ENCODE assay signal across 11 cellular contexts in the genomic region with DNA sequence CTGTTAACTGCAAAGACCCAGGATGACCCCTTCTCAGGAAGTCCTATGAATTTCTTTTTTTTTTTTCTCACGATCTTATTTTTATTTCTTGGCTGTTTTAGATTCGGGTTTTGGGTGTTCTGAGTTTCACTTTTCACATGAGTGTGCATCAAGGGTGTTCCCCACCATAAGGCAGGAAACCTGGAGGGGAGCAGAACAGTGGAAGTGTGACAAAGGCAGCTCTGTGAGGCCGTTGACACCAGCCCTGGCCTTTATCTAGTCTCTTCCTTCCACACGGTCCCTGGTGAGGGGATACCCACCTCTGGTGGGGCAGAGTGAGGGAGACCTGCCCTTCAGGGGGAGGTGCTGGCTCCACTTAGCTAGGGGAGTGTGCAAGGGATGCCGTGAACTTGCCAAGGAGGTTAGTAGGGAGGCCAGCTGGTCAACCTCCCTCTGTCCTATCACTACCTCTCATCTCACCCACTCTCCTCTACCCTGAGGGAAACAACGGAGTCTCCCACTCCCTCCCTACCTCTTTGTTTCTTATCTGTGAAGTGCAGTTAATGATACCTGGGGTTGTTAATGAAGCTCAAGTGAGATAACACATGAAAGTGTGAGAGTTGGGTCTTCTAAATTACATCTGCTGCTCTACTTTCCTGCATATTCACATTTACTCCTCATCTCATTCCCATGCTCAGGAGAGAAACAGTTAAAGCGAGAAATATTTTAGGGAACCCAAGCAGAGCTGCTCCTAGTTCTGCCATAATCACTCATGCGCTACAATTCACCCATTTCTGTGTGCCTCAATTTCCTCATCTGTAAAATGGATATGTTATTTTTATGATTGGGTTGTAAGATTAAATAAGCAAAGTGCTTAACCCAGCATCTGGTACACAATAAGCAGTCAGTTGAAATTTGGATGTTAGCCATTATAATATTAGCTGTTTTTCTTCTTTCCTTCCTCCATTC. TPM values are rescaled to one million over a fixed set of nuclear protein-coding genes. Genes with fewer than 3 reads are reported as not detected.
DNase-seq lines count a peak whose midpoint lies in the region; ATAC-seq and TF ChIP-seq lines count a peak whose summit lies in the region.
"Had no signal": no experiment of that assay in that cellular context is flagged by ENCODE, and none has a peak within 500 bp of the region (broad histone marks: within the 10 kb centered on the region; RNA-seq: fewer than 3 reads in every experiment).

No MANE protein-coding gene starts in this region.

- H3K36me3 ChIP-seq in BE2C = no peaks in the 10 kb centered on the region

- intact Hi-C loops in cardiac septum (cut with DNase I) = no loop called here

- H3K4me3 Mint-ChIP-seq in T-helper 1 cell treated with Interleukin-12 subunit alpha and Interleukin-12 subunit beta and Interleukin-4 antibody, amounts not matched to agents 30 μg/mL and 1 μg/mL, for 36 hours = peak overlapping the region; percentile 50
- H3K4me3 Mint-ChIP-seq: brain had no signal

- H3K4me1 ChIP-seq in BE2C = peaks cover 22% of the 10 kb centered on the region

- no peaks in the 10 kb centered on the region; the same call in none of the 2 replicates for H3K9me3 ChIP-seq in BE2C

- no peak for TF ChIP-seq CTCF in GM13977 (IDR thresholded peaks at IDR 0.05; ENCODE audit: extremely low read depth, insufficient read depth, missing control alignments)
- no peak for TF ChIP-seq CTCF in BE2C (IDR thresholded peaks at IDR 0.05; ENCODE audit: low read depth, low read length)

- H3K27me3 Mint-ChIP-seq in T-helper 1 cell treated with Interleukin-12 subunit alpha and Interleukin-12 subunit beta and Interleukin-4 antibody, amounts not matched to agents 30 μg/mL and 1 μg/mL, for 36 hours (ENCODE audit: low read depth) = peaks cover 25% of the 10 kb centered on the region

- peaks cover 45% of the 10 kb centered on the region for H3K4me1 Mint-ChIP-seq in T-helper 1 cell treated with Interleukin-12 subunit alpha and Interleukin-12 subunit beta and Interleukin-4 antibody, amounts not matched to agents 30 μg/mL and 1 μg/mL, for 36 hours (ENCODE audit: low read depth)

- H3K27me3 ChIP-seq in layer of hippocampus (ENCODE audit: control insufficient read depth, insufficient read depth, low read length) (no peaks in the 10 kb centered on the region), BE2C (no peaks in the 10 kb centered on the region)

- H3K36me3 Mint-ChIP-seq in T-helper 1 cell treated with Interleukin-12 subunit alpha and Interleukin-12 subunit beta and Interleukin-4 antibody, amounts not matched to agents 30 μg/mL and 1 μg/mL, for 36 hours (ENCODE audit: low read depth) = peaks cover 4% of the 10 kb centered on the region
- H3K36me3 Mint-ChIP-seq: brain had no signal

- in situ Hi-C loops in GM13977 (cut with MboI; ENCODE audit: low pct_unique_long_range_greater_than_20kb, low sequenced_read_pairs, unreplicated experiment) = no loop called here

- H3K9me3 Mint-ChIP-seq in T-helper 1 cell treated with Interleukin-12 subunit alpha and Interleukin-12 subunit beta and Interleukin-4 antibody, amounts not matched to agents 30 μg/mL and 1 μg/mL, for 36 hours = no peaks in the 10 kb centered on the region

- no peak overlapping the region for H3K4me3 ChIP-seq in BE2C (ENCODE audit: low read depth, low read length)

- H3K27ac ChIP-seq in layer of hippocampus (ENCODE audit: low read depth, low read length) = peak overlapping the region; percentile 35

- H3K27ac Mint-ChIP-seq in T-helper 1 cell treated with Interleukin-12 subunit alpha and Interleukin-12 subunit beta and Interleukin-4 antibody, amounts not matched to agents 30 μg/mL and 1 μg/mL, for 36 hours = peak overlapping the region; percentile 68
- H3K27ac Mint-ChIP-seq: brain had no signal

- peak; percentile 39 for ATAC-seq in GM21737 (IDR thresholded peaks at IDR 0.05; ENCODE audit: unreplicated experiment)

- DNase-seq in GM13977 (ENCODE audit: low spot score) (peak; percentile 57), COLO829 (ENCODE audit: low spot score) (no peak), BE2C (no peak), HuH-7 (ENCODE audit: low spot score) (no peak), cardiac septum (ENCODE audit: low spot score) (no peak)
- DNase-seq: NCI-H526 treated with DMSO at 0.1 percent for 48 hours had no signal

RNA-seq across cellular contexts. Expression of gene GALNT6, which starts 4.4 kb away (rescaled TPM):
- polyA plus RNA-seq in BE2C (2012; ENCODE audit: insufficient read depth, insufficient read length, low read depth) = 5.9 TPM
- 0.65 TPM for total RNA-seq in cardiac septum

RNA-seq across cellular contexts. Expression of gene SLC4A8, which starts 29.1 kb away (rescaled TPM):
- polyA plus RNA-seq in BE2C (2012; ENCODE audit: insufficient read depth, insufficient read length, low read depth) = 12.2 TPM
- total RNA-seq in cardiac septum = 0.86 TPM

RNA-seq across cellular contexts. Expression of gene CELA1, which starts 49.1 kb away (rescaled TPM):
- polyA plus RNA-seq in BE2C (2012; ENCODE audit: insufficient read depth, insufficient read length, low read depth) = not detected
- total RNA-seq in cardiac septum = not detected
- total RNA-seq: kidney epithelial cell had no signal
